Comparison of ENCODE assay signal across 3 cellular contexts in genomic region chr4:113637363-113637762, GRCh38.
TF ChIP-seq lines count a peak whose summit lies in the region.

No MANE protein-coding gene starts in this region.

TF ChIP-seq in SK-N-SH, 30 proteins besides CTCF, POLR2A, EP300 and RAD21 (continued from another document and continues in another):
- TF ChIP-seq MXI1 (IDR thresholded peaks at IDR 0.05; ENCODE audit: low read depth, low read length) (no peak), CHD2 (IDR thresholded peaks at IDR 0.05; ENCODE audit: low read length, partially characterized antibody) (no peak), TCF12 (IDR thresholded peaks at IDR 0.05) (no peak), GATA2 (CRISPR knock-in tag; IDR thresholded peaks at IDR 0.05) (no peak), NRF1 (IDR thresholded peaks at IDR 0.05; ENCODE audit: low read depth, low read length) (no peak), FOSL2 (IDR thresholded peaks at IDR 0.05; ENCODE audit: borderline replicate concordance, low read depth) (no peak), NFIC (IDR thresholded peaks at IDR 0.05; ENCODE audit: borderline replicate concordance) (no peak), FOXM1 (IDR thresholded peaks at IDR 0.05; ENCODE audit: low read depth) (no peak), USF2 (IDR thresholded peaks at IDR 0.05; ENCODE audit: borderline replicate concordance, low read depth, low read length) (no peak), YY1 (IDR thresholded peaks at IDR 0.05; ENCODE audit: low read depth) (no peak), EZH2phosphoT487 (IDR thresholded peaks at IDR 0.05; ENCODE audit: borderline replicate concordance, low read depth) (no peak), ELF1 (IDR thresholded peaks at IDR 0.05) (no peak), REST (IDR thresholded peaks at IDR 0.05; ENCODE audit: low read depth, low read length) (no peak), GABPA (IDR thresholded peaks at IDR 0.05; ENCODE audit: low read depth) (no peak), RCOR1 (IDR thresholded peaks at IDR 0.05; ENCODE audit: low read length) (no peak)
- TF ChIP-seq, protein P1, sequence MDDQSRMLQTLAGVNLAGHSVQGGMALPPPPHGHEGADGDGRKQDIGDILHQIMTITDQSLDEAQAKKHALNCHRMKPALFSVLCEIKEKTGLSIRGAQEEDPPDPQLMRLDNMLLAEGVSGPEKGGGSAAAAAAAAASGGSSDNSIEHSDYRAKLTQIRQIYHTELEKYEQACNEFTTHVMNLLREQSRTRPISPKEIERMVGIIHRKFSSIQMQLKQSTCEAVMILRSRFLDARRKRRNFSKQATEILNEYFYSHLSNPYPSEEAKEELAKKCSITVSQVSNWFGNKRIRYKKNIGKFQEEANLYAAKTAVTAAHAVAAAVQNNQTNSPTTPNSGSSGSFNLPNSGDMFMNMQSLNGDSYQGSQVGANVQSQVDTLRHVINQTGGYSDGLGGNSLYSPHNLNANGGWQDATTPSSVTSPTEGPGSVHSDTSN (IDR thresholded peaks at IDR 0.05) = no peak
- TF ChIP-seq, protein P2, sequence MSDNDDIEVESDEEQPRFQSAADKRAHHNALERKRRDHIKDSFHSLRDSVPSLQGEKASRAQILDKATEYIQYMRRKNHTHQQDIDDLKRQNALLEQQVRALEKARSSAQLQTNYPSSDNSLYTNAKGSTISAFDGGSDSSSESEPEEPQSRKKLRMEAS (IDR thresholded peaks at IDR 0.05; ENCODE audit: low read depth) = no peak

TF ChIP-seq in SK-N-SH treated with all-trans-retinoic acid at 6 μM for 48 hours, 23 proteins besides CTCF, POLR2A, EP300 and RAD21:
- TF ChIP-seq ARNTL (CRISPR knock-in tag; IDR thresholded peaks at IDR 0.05; ENCODE audit: borderline replicate concordance, low read depth) (no peak), OSR1 (CRISPR knock-in tag; IDR thresholded peaks at IDR 0.05) (no peak), CREB5 (CRISPR knock-in tag; IDR thresholded peaks at IDR 0.05; ENCODE audit: low read depth) (no peak), ESRRG (CRISPR knock-in tag; IDR thresholded peaks at IDR 0.05) (no peak), ZFP3 (CRISPR knock-in tag; IDR thresholded peaks at IDR 0.05) (no peak), GLIS3 (CRISPR knock-in tag; IDR thresholded peaks at IDR 0.05) (no peak), PATZ1 (CRISPR knock-in tag; IDR thresholded peaks at IDR 0.05; ENCODE audit: borderline replicate concordance) (no peak), ZNF70 (CRISPR knock-in tag; IDR thresholded peaks at IDR 0.05) (no peak), TCF4 (CRISPR knock-in tag; IDR thresholded peaks at IDR 0.05; ENCODE audit: borderline replicate concordance) (no peak), RARB (CRISPR knock-in tag; IDR thresholded peaks at IDR 0.05) (no peak), ZC3H10 (CRISPR knock-in tag; IDR thresholded peaks at IDR 0.05) (no peak)
TF ChIP-seq in SK-N-SH treated with all-trans-retinoic acid at 6 μM for 48 hours: peak in this region for 0.

TF ChIP-seq in IMR-90, 13 proteins besides CTCF, POLR2A, EP300 and RAD21 (continued from another document):
- TF ChIP-seq CEBPB (IDR thresholded peaks at IDR 0.05; ENCODE audit: low read depth, low read length) (0 out of 2 replicates have a peak, but pooled peaks have one; percentile 11), MAZ (IDR thresholded peaks at IDR 0.05; ENCODE audit: borderline replicate concordance, low read depth, low read length) (no peak)
